Comparison of ENCODE assay signal across 34 cellular contexts in the genomic region with DNA sequence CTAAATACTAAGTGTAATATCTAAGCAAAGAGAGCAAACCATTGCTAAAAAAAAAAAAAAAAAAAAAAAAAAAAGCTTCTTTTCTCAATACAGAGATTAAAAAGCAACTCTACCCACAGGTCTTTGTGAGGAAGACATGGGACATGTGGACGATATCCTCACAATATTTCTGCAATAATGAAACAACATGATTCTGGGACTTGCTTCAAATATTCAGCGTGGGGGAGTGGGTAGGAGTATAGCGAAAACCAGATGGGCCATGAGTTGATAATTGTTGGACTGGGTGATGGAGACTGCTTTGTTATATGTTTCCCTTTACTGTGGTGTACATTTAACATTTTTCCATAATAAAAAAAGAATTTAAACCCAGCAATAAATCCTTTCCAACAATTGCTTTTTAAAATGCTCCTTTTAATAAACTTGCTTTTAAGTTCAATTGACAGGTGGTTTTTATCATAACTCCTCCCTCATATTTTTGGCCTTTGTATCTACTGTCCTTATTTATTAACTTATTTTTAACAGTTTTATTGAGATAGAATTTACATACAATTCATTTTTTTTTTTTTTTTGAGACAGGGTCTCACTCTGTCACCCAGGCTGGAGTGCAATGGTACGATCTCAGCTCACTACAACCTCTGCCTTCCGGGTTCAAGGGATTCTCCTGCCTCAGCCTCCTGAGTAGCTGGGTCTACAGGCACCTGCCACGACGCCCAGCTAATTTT.
"Had no signal": no experiment of that assay in that cellular context is flagged by ENCODE, and none has a peak within 500 bp of the region (broad histone marks: within the 10 kb centered on the region; RNA-seq: fewer than 3 reads in every experiment).

No MANE protein-coding gene starts in this region.

- H3K36me3 ChIP-seq: adrenal gland, gastrocnemius medialis, heart left ventricle, WERI-Rb-1 had no signal

- H3K27ac Mint-ChIP-seq: activated B cell treated with CpG ODN at 0.5 μM for 24 hours; activated CD8-positive, alpha-beta T cell treated with anti-CD3 and anti-CD28 coated beads for 36 hours; activated naive CD8-positive, alpha-beta T cell; activated naive CD8-positive, alpha-beta T cell treated with anti-CD3 and anti-CD28 coated beads, Interleukin-2, amount 50 U/mL, for 24 hours; activated T-helper 17 cell treated with anti-CD3 and anti-CD28 coated beads, Interleukin-2, amount 50 U/mL, for 72 hours; effector memory CD8-positive, alpha-beta T cell; T-helper 1 cell treated with Interleukin-12 subunit alpha and Interleukin-12 subunit beta and Interleukin-4 antibody, amounts not matched to agents 30 μg/mL and 1 μg/mL, for 36 hours had no signal

- H3K4me3 Mint-ChIP-seq: activated B cell treated with CpG ODN at 0.5 μM for 24 hours; activated CD8-positive, alpha-beta T cell treated with anti-CD3 and anti-CD28 coated beads for 36 hours; activated naive CD8-positive, alpha-beta T cell; activated naive CD8-positive, alpha-beta T cell treated with anti-CD3 and anti-CD28 coated beads, Interleukin-2, amount 50 U/mL, for 24 hours; activated T-cell treated with anti-CD3 and anti-CD28 coated beads, Interleukin-2, amount 50 U/mL, for 4 hours; activated T-helper 17 cell treated with anti-CD3 and anti-CD28 coated beads, Interleukin-2, amount 50 U/mL, for 72 hours; effector memory CD8-positive, alpha-beta T cell; T-helper 1 cell treated with Interleukin-12 subunit alpha and Interleukin-12 subunit beta and Interleukin-4 antibody, amounts not matched to agents 30 μg/mL and 1 μg/mL, for 36 hours had no signal

- H3K9me3 ChIP-seq: adrenal gland, body of pancreas, gastrocnemius medialis, heart left ventricle had no signal

- H3K4me3 ChIP-seq: adrenal gland, body of pancreas, gastrocnemius medialis, heart left ventricle had no signal

- FAIRE-seq: colon, endothelial cell of umbilical vein had no signal

- ATAC-seq: activated CD4-positive, CD25-positive, alpha-beta regulatory T cell treated with anti-CD3 and anti-CD28 coated beads, Interleukin-2, amount 50 U/mL, for 24 hours; activated CD8-positive, alpha-beta T cell treated with anti-CD3 and anti-CD28 coated beads for 36 hours; activated naive CD8-positive, alpha-beta T cell treated with anti-CD3 and anti-CD28 coated beads, Interleukin-2, amount 50 U/mL, for 24 hours; activated T-cell treated with anti-CD3 and anti-CD28 coated beads, Interleukin-2, amount 50 U/mL, for 4 hours; activated T-helper 17 cell treated with anti-CD3 and anti-CD28 coated beads, Interleukin-2, amount 50 U/mL, for 72 hours; body of pancreas; effector memory CD8-positive, alpha-beta T cell; esophagus mucosa; foreskin keratinocyte; gastrocnemius medialis; heart left ventricle had no signal

- H3K9me3 Mint-ChIP-seq: activated B cell treated with CpG ODN at 0.5 μM for 24 hours; activated CD8-positive, alpha-beta T cell treated with anti-CD3 and anti-CD28 coated beads for 36 hours; activated naive CD8-positive, alpha-beta T cell treated with anti-CD3 and anti-CD28 coated beads, Interleukin-2, amount 50 U/mL, for 24 hours; activated T-cell treated with anti-CD3 and anti-CD28 coated beads, Interleukin-2, amount 50 U/mL, for 4 hours; activated T-helper 17 cell treated with anti-CD3 and anti-CD28 coated beads, Interleukin-2, amount 50 U/mL, for 72 hours; effector memory CD8-positive, alpha-beta T cell; T-helper 1 cell treated with Interleukin-12 subunit alpha and Interleukin-12 subunit beta and Interleukin-4 antibody, amounts not matched to agents 30 μg/mL and 1 μg/mL, for 36 hours had no signal

- DNase-seq: activated B cell treated with CpG ODN at 0.5 μM for 24 hours; activated CD4-positive, alpha-beta T cell treated with anti-CD3 and anti-CD28 coated beads for 48 hours; activated CD4-positive, alpha-beta T cell treated with anti-CD3 and anti-CD28 coated beads, Interleukin-2, amount 50 U/mL, for 1 hour; activated CD4-positive, alpha-beta T cell treated with anti-CD3 and anti-CD28 coated beads, Interleukin-2, amount 50 U/mL, for 48 hours; activated CD8-positive, alpha-beta memory T cell treated with anti-CD3 and anti-CD28 coated beads for 24 hours; activated CD8-positive, alpha-beta T cell treated with anti-CD3 and anti-CD28 coated beads for 36 hours; activated effector memory CD4-positive, alpha-beta T cell treated with Interleukin-2 at 50 U/mL for 16 hours; activated gamma-delta T cell treated with Interleukin-2 at 50 U/mL for 16 hours; activated naive CD4-positive, alpha-beta T cell treated with anti-CD3 and anti-CD28 coated beads, Interleukin-2, amount 50 U/mL, for 16 hours; activated naive CD4-positive, alpha-beta T cell treated with Interleukin-2 at 50 U/mL for 16 hours; activated naive CD8-positive, alpha-beta T cell treated with anti-CD3 and anti-CD28 coated beads, Interleukin-2, amount 50 U/mL, for 24 hours; activated T-cell treated with anti-CD3 and anti-CD28 coated beads, Interleukin-2, amount 50 U/mL, for 4 hours; adrenal gland; aorta; body of pancreas; caudate nucleus; cortex of kidney; dermis blood vessel endothelial cell; effector CD4-positive, alpha-beta T cell; effector memory CD8-positive, alpha-beta T cell; foreskin keratinocyte; gastrocnemius medialis; glutamatergic neuron; heart left ventricle; hypothalamus; T-helper 9 cell; WERI-Rb-1 had no signal

- H3K27me3 Mint-ChIP-seq: activated B cell treated with CpG ODN at 0.5 μM for 24 hours; activated CD8-positive, alpha-beta T cell treated with anti-CD3 and anti-CD28 coated beads for 36 hours; activated naive CD8-positive, alpha-beta T cell; activated naive CD8-positive, alpha-beta T cell treated with anti-CD3 and anti-CD28 coated beads, Interleukin-2, amount 50 U/mL, for 24 hours; activated T-helper 17 cell treated with anti-CD3 and anti-CD28 coated beads, Interleukin-2, amount 50 U/mL, for 72 hours; effector memory CD8-positive, alpha-beta T cell had no signal

- H3K27ac ChIP-seq: adrenal gland, body of pancreas, foreskin keratinocyte, gastrocnemius medialis, WERI-Rb-1 had no signal

- H3K4me1 Mint-ChIP-seq: activated naive CD8-positive, alpha-beta T cell treated with anti-CD3 and anti-CD28 coated beads, Interleukin-2, amount 50 U/mL, for 24 hours; activated T-helper 17 cell treated with anti-CD3 and anti-CD28 coated beads, Interleukin-2, amount 50 U/mL, for 72 hours had no signal

- H3K36me3 Mint-ChIP-seq: activated naive CD8-positive, alpha-beta T cell had no signal

- H3K4me1 ChIP-seq: adrenal gland, body of pancreas, foreskin keratinocyte, gastrocnemius medialis had no signal
